ENCODE assay signal across 9 cellular contexts in the genomic region with DNA sequence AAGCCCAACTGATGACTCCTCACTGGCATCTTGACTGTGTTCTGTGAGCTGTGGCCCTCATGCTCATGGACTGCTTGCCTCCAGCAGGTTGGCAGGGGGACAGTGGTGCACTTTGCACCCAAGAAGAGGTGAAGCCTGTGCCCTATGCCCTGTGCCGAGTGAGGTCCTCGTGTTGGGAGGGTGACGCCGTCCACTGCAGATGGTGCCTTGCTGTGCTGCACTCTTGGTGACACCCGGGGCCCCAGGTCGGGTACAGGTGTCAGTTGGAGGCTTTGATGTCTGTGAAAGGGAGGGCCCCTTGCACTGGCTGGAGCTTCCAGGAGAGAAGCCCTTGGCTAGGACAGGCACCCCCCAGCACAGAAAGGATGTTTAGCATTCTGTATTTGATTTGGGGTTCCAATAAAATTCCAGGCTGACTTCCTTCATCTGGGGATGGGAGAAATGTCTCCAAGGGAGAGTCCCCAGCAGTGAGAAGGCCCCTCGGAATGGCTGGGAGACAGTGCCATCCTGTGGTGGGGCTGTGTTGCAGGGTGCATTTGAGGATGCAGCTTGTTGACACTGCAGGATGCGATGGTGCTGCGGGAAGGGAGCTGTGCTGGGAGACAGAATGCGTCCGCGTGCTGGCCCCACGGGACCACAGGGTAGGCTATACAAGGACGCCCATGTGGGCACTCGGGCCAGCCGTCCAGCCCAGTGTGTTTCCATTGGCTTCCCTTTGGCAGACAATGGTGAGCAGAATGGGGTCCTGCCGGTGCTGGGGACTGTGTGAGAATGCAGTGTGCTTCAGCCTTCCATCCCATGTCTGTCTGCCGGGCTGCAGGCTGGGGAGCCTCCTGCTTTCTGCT. TPM values are rescaled to one million over a fixed set of nuclear protein-coding genes. Genes with fewer than 3 reads are reported as not detected.
DNase-seq lines count a peak whose midpoint lies in the region; ATAC-seq, FAIRE-seq and TF ChIP-seq lines count a peak whose summit lies in the region.
"Had no signal": no experiment of that assay in that cellular context is flagged by ENCODE, and none has a peak within 500 bp of the region (broad histone marks: within the 10 kb centered on the region; RNA-seq: fewer than 3 reads in every experiment).

No MANE protein-coding gene starts in this region.

- in situ Hi-C loops in G401 (cut with HindIII; ENCODE audit: low sequenced_read_pairs) = no loop called here

- H3K9me3 ChIP-seq in MM.1S (replicated peaks; ENCODE audit: insufficient read depth, low read length) = no peaks in the 10 kb centered on the region
- H3K9me3 ChIP-seq in fibroblast of lung (ENCODE audit: control insufficient read depth, insufficient read depth, low read depth, low read length) = no peaks in the 10 kb centered on the region

- FAIRE-seq in GM19239 (lab: Jason Lieb, UNC) = no peak

- H4K20me1 ChIP-seq in MM.1S (ENCODE audit: insufficient read depth, low read length) (0 out of 2 replicates have a peak, but pooled peaks cover 5% of the 10 kb centered on the region), fibroblast of lung (ENCODE audit: control insufficient read depth, extremely low read depth, insufficient read depth, low read length) (no peaks in the 10 kb centered on the region)

- ATAC-seq in HG03457 (IDR thresholded peaks at IDR 0.05; ENCODE audit: unreplicated experiment) = no peak

- H3K9me2 ChIP-seq in MM.1S (replicated peaks; ENCODE audit: insufficient read depth, low read length) = no peaks in the 10 kb centered on the region

- H3K36me3 ChIP-seq in MM.1S (replicated peaks; ENCODE audit: insufficient read depth, low read length) = no peaks in the 10 kb centered on the region; the same call in 1 of the 2 replicates
- H3K36me3 ChIP-seq in fibroblast of lung (ENCODE audit: control insufficient read depth, insufficient read depth, low read length) = peaks cover 14% of the 10 kb centered on the region

- H3K4me3 ChIP-seq in MM.1S (ENCODE audit: low read length) = no peak overlapping the region
- no peak overlapping the region for H3K4me3 ChIP-seq in fibroblast of lung (replicated peaks in 1 of 4; ENCODE audit: control extremely low read depth in 1 of 4, insufficient read depth in 1 of 4, low read depth in 3 of 4, low read length in 4 of 4)

- H3K4me2 ChIP-seq in MM.1S (ENCODE audit: low read depth, low read length) (no peak overlapping the region), fibroblast of lung (ENCODE audit: extremely low read depth, insufficient read depth, low read length) (no peak overlapping the region)

- no peaks in the 10 kb centered on the region for H3K27me3 ChIP-seq in MM.1S (replicated peaks; ENCODE audit: insufficient read depth, low read length)
- H3K27me3 ChIP-seq in fibroblast of lung (ENCODE audit: control insufficient read depth, insufficient read depth, low read length) = no peaks in the 10 kb centered on the region

- H3K4me1 ChIP-seq in MM.1S (ENCODE audit: low read length) (0 out of 2 replicates have a peak, but pooled peaks cover 3% of the 10 kb centered on the region), fibroblast of lung (ENCODE audit: control insufficient read depth, extremely low read depth, insufficient read depth, low read length) (peaks cover 5% of the 10 kb centered on the region)

- DNase-seq in G401 (ENCODE audit: low spot score) (peak; percentile 70), MM.1S (peak; percentile 42), fibroblast of lung (ENCODE audit: low read depth in 2 of 2) (peak in 1 of 2 donors; percentile 26), NCI-H510A treated with DMSO at 0.1 percent for 48 hours (lab: John Stamatoyannopoulos, UW) (no peak), GM19239 (ENCODE audit: insufficient read length, low spot score) (no peak)
- DNase-seq in activated CD8-positive, alpha-beta memory T cell treated with anti-CD3 and anti-CD28 coated beads for 24 hours = peak; percentile 81
- DNase-seq in stimulated activated CD4-positive, alpha-beta T cell treated with anti-CD3 and anti-CD28 coated beads, TNF-alpha, amount 100 ng/mL, for 4 hours (ENCODE audit: low read depth in 3 of 3) = peak; percentile 29 to 37 (median 32)

- TF ChIP-seq CTCF in MM.1S (IDR thresholded peaks at IDR 0.05; ENCODE audit: low read length) (peak; percentile 47), fibroblast of lung (conservative IDR thresholded peaks at IDR 0.05 in 1 of 2, IDR thresholded peaks at IDR 0.05 in 1 of 2; ENCODE audit: low read depth in 1 of 2, low read length in 2 of 2) (peak; percentile 20 to 39)

- peaks cover 36% of the 10 kb centered on the region for H3F3A ChIP-seq in MM.1S (ENCODE audit: insufficient read depth, low read length)

- H3K79me2 ChIP-seq in MM.1S (ENCODE audit: low read length) (peaks cover 21% of the 10 kb centered on the region), fibroblast of lung (ENCODE audit: control insufficient read depth, insufficient read depth, low read length) (peaks cover 23% of the 10 kb centered on the region)

- H3K9ac ChIP-seq in MM.1S (ENCODE audit: low read length) (no peak overlapping the region), fibroblast of lung (ENCODE audit: insufficient read depth, low read length) (no peak overlapping the region)

- H3K27ac ChIP-seq in MM.1S (ENCODE audit: low read length) = no peak overlapping the region; the same call in 1 of the 2 replicates
- no peak overlapping the region for H3K27ac ChIP-seq in fibroblast of lung (ENCODE audit: insufficient read depth, low read length)

- H2AFZ ChIP-seq in MM.1S (ENCODE audit: low read length) (no peak overlapping the region), fibroblast of lung (ENCODE audit: low read length) (no peak overlapping the region)

RNA-seq across cellular contexts. Expression of gene ZDHHC8, which starts 2.5 kb away (rescaled TPM):
- total RNA-seq in G401 (2014; rRNA removed; shearing (Covaris generic)) = 5.1 and 7.8 TPM in 2 replicates
- 2.8 and 6.6 TPM in 2 replicates for total RNA-seq in fibroblast of lung
- polyA plus RNA-seq in fibroblast of lung = 26.2 and 31.3 TPM in 2 replicates
- 42.0 and 49.0 TPM in 2 replicates for polyA plus RNA-seq in fibroblast of lung (2012)
- 111 and 114 TPM in 2 replicates for polyA minus RNA-seq in fibroblast of lung (ENCODE audit: low replicate concordance)

RNA-seq across cellular contexts. Expression of gene TRMT2A, which starts 12.1 kb away (rescaled TPM):
- 22.4 and 55.8 TPM in 2 replicates for total RNA-seq in G401 (2014; rRNA removed; shearing (Covaris generic))
- total RNA-seq in fibroblast of lung = 38.8 and 52.2 TPM in 2 replicates
- 12.9 and 13.5 TPM in 2 replicates for polyA plus RNA-seq in fibroblast of lung
- polyA plus RNA-seq in fibroblast of lung (2012) = 23.8 and 28.5 TPM in 2 replicates
- 28.7 and 36.2 TPM in 2 replicates for polyA minus RNA-seq in fibroblast of lung (ENCODE audit: low replicate concordance)

RNA-seq across cellular contexts. Expression of gene RANBP1, which starts 13.2 kb away (rescaled TPM):
- total RNA-seq in G401 (2014; rRNA removed; shearing (Covaris generic)) = 883 and 1,003 TPM in 2 replicates
- 87.8 and 88.5 TPM in 2 replicates for total RNA-seq in fibroblast of lung
- 178 and 362 TPM in 2 replicates for polyA plus RNA-seq in fibroblast of lung
- polyA plus RNA-seq in fibroblast of lung (2012) = 127 and 235 TPM in 2 replicates
- polyA minus RNA-seq in fibroblast of lung (ENCODE audit: low replicate concordance) = 95.9 and 194 TPM in 2 replicates

RNA-seq across cellular contexts. Expression of gene CCDC188, which starts 21.7 kb away (rescaled TPM):
- total RNA-seq in G401 (2014; rRNA removed; shearing (Covaris generic)) = not detected in 2 replicates
- total RNA-seq in fibroblast of lung = 0.33 TPM in 1 of 2 replicates, not detected in the other
- polyA plus RNA-seq in fibroblast of lung = 0.37 and 0.59 TPM in 2 replicates
- 0.96 and 2.0 TPM in 2 replicates for polyA plus RNA-seq in fibroblast of lung (2012)
- polyA minus RNA-seq in fibroblast of lung (ENCODE audit: low replicate concordance) = not detected in 2 replicates
- total RNA-seq: skeletal muscle tissue had no signal

RNA-seq across cellular contexts. Expression of gene DGCR8, which starts 49.1 kb away (rescaled TPM):
- 21.5 and 22.0 TPM in 2 replicates for total RNA-seq in G401 (2014; rRNA removed; shearing (Covaris generic))
- 21.3 and 26.2 TPM in 2 replicates for total RNA-seq in fibroblast of lung
- 18.8 and 21.6 TPM in 2 replicates for polyA plus RNA-seq in fibroblast of lung
- polyA plus RNA-seq in fibroblast of lung (2012) = 16.4 and 19.0 TPM in 2 replicates
- 22.8 and 47.0 TPM in 2 replicates for polyA minus RNA-seq in fibroblast of lung (ENCODE audit: low replicate concordance)

Comparison
In these comparisons a context has a peak if more than half of its experiments do, and no peak if none do; other contexts are left out.
1. DNase-seq: peak in G401 (single experiment), MM.1S (single experiment), activated CD8-positive, alpha-beta memory T cell treated with anti-CD3 and anti-CD28 coated beads for 24 hours (single experiment) and stimulated activated CD4-positive, alpha-beta T cell treated with anti-CD3 and anti-CD28 coated beads, TNF-alpha, amount 100 ng/mL, for 4 hours (3 of 3); none in NCI-H510A treated with DMSO at 0.1 percent for 48 hours (single experiment) and GM19239 (single experiment).